In the genomic region with DNA sequence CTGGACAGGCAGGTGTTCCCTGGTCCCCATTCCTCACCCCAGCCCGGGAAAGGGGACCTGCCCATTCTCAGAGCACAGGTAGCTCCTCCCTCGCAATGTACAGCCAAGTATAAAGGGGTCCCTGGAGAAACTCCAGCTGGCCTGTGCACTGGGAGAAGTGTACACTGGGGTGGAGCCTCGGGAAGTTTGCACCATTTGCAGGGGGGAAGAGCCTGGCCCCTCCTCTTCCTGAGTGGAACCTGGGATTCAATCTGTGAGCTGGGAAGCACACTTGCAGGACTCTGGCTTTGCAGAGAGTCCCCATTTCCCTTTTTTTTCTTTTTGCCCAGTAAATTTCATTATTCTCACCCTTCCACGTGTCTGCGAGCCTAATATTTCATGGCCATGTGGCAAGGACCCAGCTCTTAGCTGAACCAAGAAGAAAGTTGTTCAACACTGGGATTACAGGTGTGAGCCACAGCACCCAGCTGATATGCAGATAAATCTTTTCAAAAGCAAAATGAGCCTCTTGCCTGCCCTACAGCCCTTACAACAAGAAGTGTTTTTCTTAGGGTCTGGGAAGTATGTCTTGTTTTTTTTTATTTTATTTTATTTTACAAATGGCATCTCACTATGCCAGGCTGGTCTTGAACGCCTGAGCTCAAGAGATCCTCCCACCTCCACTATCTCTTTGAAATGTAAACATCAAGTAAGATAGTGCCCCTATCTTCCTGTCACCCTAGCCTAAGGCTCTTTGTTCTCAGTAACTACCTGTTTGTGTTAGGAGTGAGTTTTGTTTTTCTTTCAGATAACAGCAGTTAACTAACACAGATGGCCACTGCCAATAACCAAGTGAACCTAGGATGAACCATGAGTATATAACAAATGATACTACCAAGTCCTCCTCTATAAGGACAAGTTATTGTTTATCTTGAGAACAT, we compare ENCODE assay signal across 1 cellular context.
TF ChIP-seq lines count a peak whose summit lies in the region.

No MANE protein-coding gene starts in this region.

TF ChIP-seq in HEK293, 187 proteins besides CTCF, POLR2A, EP300 and RAD21 (continued from another document and continues in another):
- TF ChIP-seq, protein P1, sequence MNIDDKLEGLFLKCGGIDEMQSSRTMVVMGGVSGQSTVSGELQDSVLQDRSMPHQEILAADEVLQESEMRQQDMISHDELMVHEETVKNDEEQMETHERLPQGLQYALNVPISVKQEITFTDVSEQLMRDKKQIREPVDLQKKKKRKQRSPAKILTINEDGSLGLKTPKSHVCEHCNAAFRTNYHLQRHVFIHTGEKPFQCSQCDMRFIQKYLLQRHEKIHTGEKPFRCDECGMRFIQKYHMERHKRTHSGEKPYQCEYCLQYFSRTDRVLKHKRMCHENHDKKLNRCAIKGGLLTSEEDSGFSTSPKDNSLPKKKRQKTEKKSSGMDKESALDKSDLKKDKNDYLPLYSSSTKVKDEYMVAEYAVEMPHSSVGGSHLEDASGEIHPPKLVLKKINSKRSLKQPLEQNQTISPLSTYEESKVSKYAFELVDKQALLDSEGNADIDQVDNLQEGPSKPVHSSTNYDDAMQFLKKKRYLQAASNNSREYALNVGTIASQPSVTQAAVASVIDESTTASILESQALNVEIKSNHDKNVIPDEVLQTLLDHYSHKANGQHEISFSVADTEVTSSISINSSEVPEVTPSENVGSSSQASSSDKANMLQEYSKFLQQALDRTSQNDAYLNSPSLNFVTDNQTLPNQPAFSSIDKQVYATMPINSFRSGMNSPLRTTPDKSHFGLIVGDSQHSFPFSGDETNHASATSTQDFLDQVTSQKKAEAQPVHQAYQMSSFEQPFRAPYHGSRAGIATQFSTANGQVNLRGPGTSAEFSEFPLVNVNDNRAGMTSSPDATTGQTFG (tag by site-specific recombination; IDR thresholded peaks at IDR 0.05; ENCODE audit: borderline replicate concordance), result no peak
- no peak for TF ChIP-seq ZNF624 (tag by site-specific recombination; IDR thresholded peaks at IDR 0.05)
- TF ChIP-seq, protein P2, sequence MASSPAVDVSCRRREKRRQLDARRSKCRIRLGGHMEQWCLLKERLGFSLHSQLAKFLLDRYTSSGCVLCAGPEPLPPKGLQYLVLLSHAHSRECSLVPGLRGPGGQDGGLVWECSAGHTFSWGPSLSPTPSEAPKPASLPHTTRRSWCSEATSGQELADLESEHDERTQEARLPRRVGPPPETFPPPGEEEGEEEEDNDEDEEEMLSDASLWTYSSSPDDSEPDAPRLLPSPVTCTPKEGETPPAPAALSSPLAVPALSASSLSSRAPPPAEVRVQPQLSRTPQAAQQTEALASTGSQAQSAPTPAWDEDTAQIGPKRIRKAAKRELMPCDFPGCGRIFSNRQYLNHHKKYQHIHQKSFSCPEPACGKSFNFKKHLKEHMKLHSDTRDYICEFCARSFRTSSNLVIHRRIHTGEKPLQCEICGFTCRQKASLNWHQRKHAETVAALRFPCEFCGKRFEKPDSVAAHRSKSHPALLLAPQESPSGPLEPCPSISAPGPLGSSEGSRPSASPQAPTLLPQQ (tag by site-specific recombination; IDR thresholded peaks at IDR 0.05), result no peak
- TF ChIP-seq, protein P3, sequence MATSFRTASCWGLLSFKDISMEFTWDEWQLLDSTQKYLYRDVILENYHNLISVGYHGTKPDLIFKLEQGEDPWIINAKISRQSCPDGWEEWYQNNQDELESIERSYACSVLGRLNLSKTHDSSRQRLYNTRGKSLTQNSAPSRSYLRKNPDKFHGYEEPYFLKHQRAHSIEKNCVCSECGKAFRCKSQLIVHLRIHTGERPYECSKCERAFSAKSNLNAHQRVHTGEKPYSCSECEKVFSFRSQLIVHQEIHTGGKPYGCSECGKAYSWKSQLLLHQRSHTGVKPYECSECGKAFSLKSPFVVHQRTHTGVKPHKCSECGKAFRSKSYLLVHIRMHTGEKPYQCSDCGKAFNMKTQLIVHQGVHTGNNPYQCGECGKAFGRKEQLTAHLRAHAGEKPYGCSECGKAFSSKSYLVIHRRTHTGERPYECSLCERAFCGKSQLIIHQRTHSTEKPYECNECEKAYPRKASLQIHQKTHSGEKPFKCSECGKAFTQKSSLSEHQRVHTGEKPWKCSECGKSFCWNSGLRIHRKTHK (tag by site-specific recombination; IDR thresholded peaks at IDR 0.05), result no peak
- TF ChIP-seq, protein P4, sequence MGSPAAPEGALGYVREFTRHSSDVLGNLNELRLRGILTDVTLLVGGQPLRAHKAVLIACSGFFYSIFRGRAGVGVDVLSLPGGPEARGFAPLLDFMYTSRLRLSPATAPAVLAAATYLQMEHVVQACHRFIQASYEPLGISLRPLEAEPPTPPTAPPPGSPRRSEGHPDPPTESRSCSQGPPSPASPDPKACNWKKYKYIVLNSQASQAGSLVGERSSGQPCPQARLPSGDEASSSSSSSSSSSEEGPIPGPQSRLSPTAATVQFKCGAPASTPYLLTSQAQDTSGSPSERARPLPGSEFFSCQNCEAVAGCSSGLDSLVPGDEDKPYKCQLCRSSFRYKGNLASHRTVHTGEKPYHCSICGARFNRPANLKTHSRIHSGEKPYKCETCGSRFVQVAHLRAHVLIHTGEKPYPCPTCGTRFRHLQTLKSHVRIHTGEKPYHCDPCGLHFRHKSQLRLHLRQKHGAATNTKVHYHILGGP (tag by site-specific recombination; IDR thresholded peaks at IDR 0.05), result no peak
- TF ChIP-seq, protein P5, sequence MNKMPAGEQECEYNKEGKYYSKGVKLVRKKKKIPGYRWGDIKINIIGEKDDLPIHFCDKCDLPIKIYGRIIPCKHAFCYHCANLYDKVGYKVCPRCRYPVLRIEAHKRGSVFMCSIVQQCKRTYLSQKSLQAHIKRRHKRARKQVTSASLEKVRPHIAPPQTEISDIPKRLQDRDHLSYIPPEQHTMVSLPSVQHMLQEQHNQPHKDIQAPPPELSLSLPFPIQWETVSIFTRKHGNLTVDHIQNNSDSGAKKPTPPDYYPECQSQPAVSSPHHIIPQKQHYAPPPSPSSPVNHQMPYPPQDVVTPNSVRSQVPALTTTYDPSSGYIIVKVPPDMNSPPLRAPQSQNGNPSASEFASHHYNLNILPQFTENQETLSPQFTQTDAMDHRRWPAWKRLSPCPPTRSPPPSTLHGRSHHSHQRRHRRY (tag by site-specific recombination; IDR thresholded peaks at IDR 0.05), result no peak
- TF ChIP-seq ZNF473 (tag by site-specific recombination; IDR thresholded peaks at IDR 0.05), result no peak
- no peak for TF ChIP-seq GLIS1 (tag by site-specific recombination; IDR thresholded peaks at IDR 0.05)
- 0 out of 2 replicates have a peak, but pooled peaks have one; percentile 83 for TF ChIP-seq ZNF302 (tag by site-specific recombination; IDR thresholded peaks at IDR 0.05; ENCODE audit: low read depth)
- no peak for TF ChIP-seq ZNF514 (tag by site-specific recombination; IDR thresholded peaks at IDR 0.05)
- TF ChIP-seq, protein P6, sequence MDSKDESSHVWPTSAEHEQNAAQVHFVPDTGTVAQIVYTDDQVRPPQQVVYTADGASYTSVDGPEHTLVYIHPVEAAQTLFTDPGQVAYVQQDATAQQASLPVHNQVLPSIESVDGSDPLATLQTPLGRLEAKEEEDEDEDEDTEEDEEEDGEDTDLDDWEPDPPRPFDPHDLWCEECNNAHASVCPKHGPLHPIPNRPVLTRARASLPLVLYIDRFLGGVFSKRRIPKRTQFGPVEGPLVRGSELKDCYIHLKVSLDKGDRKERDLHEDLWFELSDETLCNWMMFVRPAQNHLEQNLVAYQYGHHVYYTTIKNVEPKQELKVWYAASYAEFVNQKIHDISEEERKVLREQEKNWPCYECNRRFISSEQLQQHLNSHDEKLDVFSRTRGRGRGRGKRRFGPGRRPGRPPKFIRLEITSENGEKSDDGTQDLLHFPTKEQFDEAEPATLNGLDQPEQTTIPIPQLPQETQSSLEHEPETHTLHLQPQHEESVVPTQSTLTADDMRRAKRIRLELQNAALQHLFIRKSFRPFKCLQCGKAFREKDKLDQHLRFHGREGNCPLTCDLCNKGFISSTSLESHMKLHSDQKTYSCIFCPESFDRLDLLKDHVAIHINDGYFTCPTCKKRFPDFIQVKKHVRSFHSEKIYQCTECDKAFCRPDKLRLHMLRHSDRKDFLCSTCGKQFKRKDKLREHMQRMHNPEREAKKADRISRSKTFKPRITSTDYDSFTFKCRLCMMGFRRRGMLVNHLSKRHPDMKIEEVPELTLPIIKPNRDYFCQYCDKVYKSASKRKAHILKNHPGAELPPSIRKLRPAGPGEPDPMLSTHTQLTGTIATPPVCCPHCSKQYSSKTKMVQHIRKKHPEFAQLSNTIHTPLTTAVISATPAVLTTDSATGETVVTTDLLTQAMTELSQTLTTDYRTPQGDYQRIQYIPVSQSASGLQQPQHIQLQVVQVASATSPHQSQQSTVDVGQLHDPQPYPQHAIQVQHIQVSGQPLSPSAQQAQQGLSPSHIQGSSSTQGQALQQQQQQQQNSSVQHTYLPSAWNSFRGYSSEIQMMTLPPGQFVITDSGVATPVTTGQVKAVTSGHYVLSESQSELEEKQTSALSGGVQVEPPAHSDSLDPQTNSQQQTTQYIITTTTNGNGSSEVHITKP (tag by site-specific recombination; IDR thresholded peaks at IDR 0.05), result peak; percentile 55
- 0 out of 2 replicates have a peak, but pooled peaks have one; percentile 27 for TF ChIP-seq ZNF335 (tag by site-specific recombination; conservative IDR thresholded peaks at IDR 0.05)
- no peak for TF ChIP-seq ZNF654 (tag by site-specific recombination; IDR thresholded peaks at IDR 0.05; ENCODE audit: low read depth)
- TF ChIP-seq SP7 (tag by site-specific recombination; IDR thresholded peaks at IDR 0.05), result no peak
- TF ChIP-seq, protein P7, sequence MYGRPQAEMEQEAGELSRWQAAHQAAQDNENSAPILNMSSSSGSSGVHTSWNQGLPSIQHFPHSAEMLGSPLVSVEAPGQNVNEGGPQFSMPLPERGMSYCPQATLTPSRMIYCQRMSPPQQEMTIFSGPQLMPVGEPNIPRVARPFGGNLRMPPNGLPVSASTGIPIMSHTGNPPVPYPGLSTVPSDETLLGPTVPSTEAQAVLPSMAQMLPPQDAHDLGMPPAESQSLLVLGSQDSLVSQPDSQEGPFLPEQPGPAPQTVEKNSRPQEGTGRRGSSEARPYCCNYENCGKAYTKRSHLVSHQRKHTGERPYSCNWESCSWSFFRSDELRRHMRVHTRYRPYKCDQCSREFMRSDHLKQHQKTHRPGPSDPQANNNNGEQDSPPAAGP (tag by site-specific recombination; IDR thresholded peaks at IDR 0.05), result no peak
- TF ChIP-seq ZNF221 (tag by site-specific recombination; IDR thresholded peaks at IDR 0.05; ENCODE audit: borderline replicate concordance), result no peak
- TF ChIP-seq, protein P8, sequence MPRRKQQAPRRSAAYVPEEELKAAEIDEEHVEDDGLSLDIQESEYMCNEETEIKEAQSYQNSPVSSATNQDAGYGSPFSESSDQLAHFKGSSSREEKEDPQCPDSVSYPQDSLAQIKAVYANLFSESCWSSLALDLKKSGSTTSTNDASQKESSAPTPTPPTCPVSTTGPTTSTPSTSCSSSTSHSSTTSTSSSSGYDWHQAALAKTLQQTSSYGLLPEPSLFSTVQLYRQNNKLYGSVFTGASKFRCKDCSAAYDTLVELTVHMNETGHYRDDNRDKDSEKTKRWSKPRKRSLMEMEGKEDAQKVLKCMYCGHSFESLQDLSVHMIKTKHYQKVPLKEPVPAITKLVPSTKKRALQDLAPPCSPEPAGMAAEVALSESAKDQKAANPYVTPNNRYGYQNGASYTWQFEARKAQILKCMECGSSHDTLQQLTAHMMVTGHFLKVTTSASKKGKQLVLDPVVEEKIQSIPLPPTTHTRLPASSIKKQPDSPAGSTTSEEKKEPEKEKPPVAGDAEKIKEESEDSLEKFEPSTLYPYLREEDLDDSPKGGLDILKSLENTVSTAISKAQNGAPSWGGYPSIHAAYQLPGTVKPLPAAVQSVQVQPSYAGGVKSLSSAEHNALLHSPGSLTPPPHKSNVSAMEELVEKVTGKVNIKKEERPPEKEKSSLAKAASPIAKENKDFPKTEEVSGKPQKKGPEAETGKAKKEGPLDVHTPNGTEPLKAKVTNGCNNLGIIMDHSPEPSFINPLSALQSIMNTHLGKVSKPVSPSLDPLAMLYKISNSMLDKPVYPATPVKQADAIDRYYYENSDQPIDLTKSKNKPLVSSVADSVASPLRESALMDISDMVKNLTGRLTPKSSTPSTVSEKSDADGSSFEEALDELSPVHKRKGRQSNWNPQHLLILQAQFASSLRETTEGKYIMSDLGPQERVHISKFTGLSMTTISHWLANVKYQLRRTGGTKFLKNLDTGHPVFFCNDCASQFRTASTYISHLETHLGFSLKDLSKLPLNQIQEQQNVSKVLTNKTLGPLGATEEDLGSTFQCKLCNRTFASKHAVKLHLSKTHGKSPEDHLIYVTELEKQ (tag by site-specific recombination; IDR thresholded peaks at IDR 0.05; ENCODE audit: borderline replicate concordance), result no peak
- TF ChIP-seq TCF7L2 (IDR thresholded peaks at IDR 0.05; ENCODE audit: borderline replicate concordance, low read depth, low read length), result peak; percentile 93; the same call in 1 of the 2 replicates
- no peak for TF ChIP-seq ZBTB1 (tag by site-specific recombination; IDR thresholded peaks at IDR 0.05)
- TF ChIP-seq SALL2 (tag by site-specific recombination; IDR thresholded peaks at IDR 0.05; ENCODE audit: borderline replicate concordance), result no peak
- no peak for TF ChIP-seq ZNF394 (tag by site-specific recombination; IDR thresholded peaks at IDR 0.05; ENCODE audit: borderline replicate concordance)
- no peak for TF ChIP-seq ZNF530 (tag by site-specific recombination; IDR thresholded peaks at IDR 0.05; ENCODE audit: low read depth)
- TF ChIP-seq OVOL3 (tag by site-specific recombination; IDR thresholded peaks at IDR 0.05), result peak; percentile 56; the same call in 1 of the 2 replicates
- TF ChIP-seq HOXD13 (CRISPR knock-in tag; IDR thresholded peaks at IDR 0.05; ENCODE audit: borderline replicate concordance), result no peak
- peak; percentile 74 for TF ChIP-seq FEZF1 (tag by site-specific recombination; IDR thresholded peaks at IDR 0.05)
- TF ChIP-seq ZNF658 (tag by site-specific recombination; IDR thresholded peaks at IDR 0.05), result no peak
- no peak for TF ChIP-seq ZNF670 (tag by site-specific recombination; IDR thresholded peaks at IDR 0.05; ENCODE audit: low read depth)
- no peak for TF ChIP-seq ZNF600 (tag by site-specific recombination; IDR thresholded peaks at IDR 0.05)
- no peak for TF ChIP-seq ZNF133 (tag by site-specific recombination; IDR thresholded peaks at IDR 0.05)
- TF ChIP-seq ZNF10 (tag by site-specific recombination; IDR thresholded peaks at IDR 0.05), result no peak
- TF ChIP-seq, protein P9, sequence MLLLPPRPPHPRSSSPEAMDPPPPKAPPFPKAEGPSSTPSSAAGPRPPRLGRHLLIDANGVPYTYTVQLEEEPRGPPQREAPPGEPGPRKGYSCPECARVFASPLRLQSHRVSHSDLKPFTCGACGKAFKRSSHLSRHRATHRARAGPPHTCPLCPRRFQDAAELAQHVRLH (tag by site-specific recombination; IDR thresholded peaks at IDR 0.05), result 0 out of 2 replicates have a peak, but pooled peaks have one; percentile 42
- TF ChIP-seq, protein P10, sequence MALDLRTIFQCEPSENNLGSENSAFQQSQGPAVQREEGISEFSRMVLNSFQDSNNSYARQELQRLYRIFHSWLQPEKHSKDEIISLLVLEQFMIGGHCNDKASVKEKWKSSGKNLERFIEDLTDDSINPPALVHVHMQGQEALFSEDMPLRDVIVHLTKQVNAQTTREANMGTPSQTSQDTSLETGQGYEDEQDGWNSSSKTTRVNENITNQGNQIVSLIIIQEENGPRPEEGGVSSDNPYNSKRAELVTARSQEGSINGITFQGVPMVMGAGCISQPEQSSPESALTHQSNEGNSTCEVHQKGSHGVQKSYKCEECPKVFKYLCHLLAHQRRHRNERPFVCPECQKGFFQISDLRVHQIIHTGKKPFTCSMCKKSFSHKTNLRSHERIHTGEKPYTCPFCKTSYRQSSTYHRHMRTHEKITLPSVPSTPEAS (tag by site-specific recombination; IDR thresholded peaks at IDR 0.05), result no peak
